1 cellular context compared by ENCODE assay signal in the genomic region with DNA sequence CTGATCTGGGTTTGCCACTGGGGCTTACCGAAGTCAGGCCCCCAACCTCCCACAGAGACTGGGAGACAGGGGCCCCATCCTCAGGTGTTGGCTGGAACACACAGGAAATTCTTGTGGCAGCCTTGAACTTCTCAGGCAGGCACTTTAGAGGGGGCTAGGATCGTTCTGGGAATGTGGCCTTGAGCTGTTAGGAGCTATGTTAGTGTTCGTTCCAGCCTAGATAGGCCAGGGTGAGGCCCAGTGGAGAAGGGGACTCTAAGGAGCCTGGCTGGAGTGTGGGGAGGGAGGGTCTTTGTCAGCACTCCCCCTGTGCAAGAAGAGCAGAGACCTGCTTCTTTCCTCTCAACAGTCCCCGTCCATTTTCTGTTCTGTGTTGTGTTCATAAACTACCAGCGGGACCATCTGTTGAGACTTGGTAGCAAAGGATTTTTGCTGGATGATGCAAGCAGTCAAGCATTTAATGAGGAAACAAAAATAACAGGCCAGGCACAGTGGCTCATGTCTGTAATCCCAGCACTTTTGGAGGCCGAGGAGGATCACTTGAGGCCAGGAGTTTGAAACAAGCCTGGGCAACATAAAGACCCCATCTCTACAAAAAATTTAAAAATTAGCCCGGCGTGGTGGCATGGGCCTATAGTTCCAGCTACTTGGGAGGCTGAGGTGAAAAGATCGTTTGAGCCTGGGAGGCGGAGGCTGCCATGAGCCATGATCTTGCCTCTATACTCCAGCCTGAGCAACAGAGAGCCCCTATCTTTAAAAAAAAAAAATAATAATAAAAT.
TF ChIP-seq lines count a peak whose summit lies in the region.

No MANE protein-coding gene starts in this region.

TF ChIP-seq in K562, 482 proteins besides CTCF, POLR2A, EP300 and RAD21 (continued from another document and continues in another):
- TF ChIP-seq ZNF354B (CRISPR knock-in tag; IDR thresholded peaks at IDR 0.05), result peak; percentile 85
- no peak for TF ChIP-seq HNRNPL (IDR thresholded peaks at IDR 0.05; ENCODE audit: low read depth, low read length)
- 0 out of 2 replicates have a peak, but pooled peaks have one; percentile 52 for TF ChIP-seq JUNB (CRISPR knock-in tag; conservative IDR thresholded peaks at IDR 0.05)
- peak; percentile 41; the same call in 1 of the 2 replicates for TF ChIP-seq SREBF1 (IDR thresholded peaks at IDR 0.05; ENCODE audit: borderline replicate concordance, low read depth, low read length)
- TF ChIP-seq ZNF280B (CRISPR knock-in tag; IDR thresholded peaks at IDR 0.05), result 0 out of 2 replicates have a peak, but pooled peaks have one; percentile 35
- TF ChIP-seq, protein P1, sequence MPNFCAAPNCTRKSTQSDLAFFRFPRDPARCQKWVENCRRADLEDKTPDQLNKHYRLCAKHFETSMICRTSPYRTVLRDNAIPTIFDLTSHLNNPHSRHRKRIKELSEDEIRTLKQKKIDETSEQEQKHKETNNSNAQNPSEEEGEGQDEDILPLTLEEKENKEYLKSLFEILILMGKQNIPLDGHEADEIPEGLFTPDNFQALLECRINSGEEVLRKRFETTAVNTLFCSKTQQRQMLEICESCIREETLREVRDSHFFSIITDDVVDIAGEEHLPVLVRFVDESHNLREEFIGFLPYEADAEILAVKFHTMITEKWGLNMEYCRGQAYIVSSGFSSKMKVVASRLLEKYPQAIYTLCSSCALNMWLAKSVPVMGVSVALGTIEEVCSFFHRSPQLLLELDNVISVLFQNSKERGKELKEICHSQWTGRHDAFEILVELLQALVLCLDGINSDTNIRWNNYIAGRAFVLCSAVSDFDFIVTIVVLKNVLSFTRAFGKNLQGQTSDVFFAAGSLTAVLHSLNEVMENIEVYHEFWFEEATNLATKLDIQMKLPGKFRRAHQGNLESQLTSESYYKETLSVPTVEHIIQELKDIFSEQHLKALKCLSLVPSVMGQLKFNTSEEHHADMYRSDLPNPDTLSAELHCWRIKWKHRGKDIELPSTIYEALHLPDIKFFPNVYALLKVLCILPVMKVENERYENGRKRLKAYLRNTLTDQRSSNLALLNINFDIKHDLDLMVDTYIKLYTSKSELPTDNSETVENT (CRISPR knock-in tag; IDR thresholded peaks at IDR 0.05), result no peak
- TF ChIP-seq ARNT (IDR thresholded peaks at IDR 0.05), result no peak
- TF ChIP-seq, protein P2, sequence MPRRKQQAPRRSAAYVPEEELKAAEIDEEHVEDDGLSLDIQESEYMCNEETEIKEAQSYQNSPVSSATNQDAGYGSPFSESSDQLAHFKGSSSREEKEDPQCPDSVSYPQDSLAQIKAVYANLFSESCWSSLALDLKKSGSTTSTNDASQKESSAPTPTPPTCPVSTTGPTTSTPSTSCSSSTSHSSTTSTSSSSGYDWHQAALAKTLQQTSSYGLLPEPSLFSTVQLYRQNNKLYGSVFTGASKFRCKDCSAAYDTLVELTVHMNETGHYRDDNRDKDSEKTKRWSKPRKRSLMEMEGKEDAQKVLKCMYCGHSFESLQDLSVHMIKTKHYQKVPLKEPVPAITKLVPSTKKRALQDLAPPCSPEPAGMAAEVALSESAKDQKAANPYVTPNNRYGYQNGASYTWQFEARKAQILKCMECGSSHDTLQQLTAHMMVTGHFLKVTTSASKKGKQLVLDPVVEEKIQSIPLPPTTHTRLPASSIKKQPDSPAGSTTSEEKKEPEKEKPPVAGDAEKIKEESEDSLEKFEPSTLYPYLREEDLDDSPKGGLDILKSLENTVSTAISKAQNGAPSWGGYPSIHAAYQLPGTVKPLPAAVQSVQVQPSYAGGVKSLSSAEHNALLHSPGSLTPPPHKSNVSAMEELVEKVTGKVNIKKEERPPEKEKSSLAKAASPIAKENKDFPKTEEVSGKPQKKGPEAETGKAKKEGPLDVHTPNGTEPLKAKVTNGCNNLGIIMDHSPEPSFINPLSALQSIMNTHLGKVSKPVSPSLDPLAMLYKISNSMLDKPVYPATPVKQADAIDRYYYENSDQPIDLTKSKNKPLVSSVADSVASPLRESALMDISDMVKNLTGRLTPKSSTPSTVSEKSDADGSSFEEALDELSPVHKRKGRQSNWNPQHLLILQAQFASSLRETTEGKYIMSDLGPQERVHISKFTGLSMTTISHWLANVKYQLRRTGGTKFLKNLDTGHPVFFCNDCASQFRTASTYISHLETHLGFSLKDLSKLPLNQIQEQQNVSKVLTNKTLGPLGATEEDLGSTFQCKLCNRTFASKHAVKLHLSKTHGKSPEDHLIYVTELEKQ (CRISPR knock-in tag; IDR thresholded peaks at IDR 0.05), result 0 out of 2 replicates have a peak, but pooled peaks have one; percentile 60
- TF ChIP-seq ZFP1 (CRISPR knock-in tag; IDR thresholded peaks at IDR 0.05), result peak; percentile 63; the same call in 1 of the 2 replicates
- TF ChIP-seq TRIM28 (IDR thresholded peaks at IDR 0.05), result no peak
- TF ChIP-seq, protein P3, sequence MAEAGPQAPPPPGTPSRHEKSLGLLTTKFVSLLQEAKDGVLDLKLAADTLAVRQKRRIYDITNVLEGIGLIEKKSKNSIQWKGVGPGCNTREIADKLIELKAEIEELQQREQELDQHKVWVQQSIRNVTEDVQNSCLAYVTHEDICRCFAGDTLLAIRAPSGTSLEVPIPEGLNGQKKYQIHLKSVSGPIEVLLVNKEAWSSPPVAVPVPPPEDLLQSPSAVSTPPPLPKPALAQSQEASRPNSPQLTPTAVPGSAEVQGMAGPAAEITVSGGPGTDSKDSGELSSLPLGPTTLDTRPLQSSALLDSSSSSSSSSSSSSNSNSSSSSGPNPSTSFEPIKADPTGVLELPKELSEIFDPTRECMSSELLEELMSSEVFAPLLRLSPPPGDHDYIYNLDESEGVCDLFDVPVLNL (CRISPR knock-in tag; IDR thresholded peaks at IDR 0.05; ENCODE audit: low read depth), result no peak
- TF ChIP-seq FOXM1 (IDR thresholded peaks at IDR 0.05; ENCODE audit: low read depth), result no peak
- no peak for TF ChIP-seq FOXM1 (CRISPR knock-in tag; IDR thresholded peaks at IDR 0.05; ENCODE audit: low read depth)
- TF ChIP-seq THRAP3 (IDR thresholded peaks at IDR 0.05; ENCODE audit: borderline replicate concordance), result no peak
- no peak for TF ChIP-seq PURB (CRISPR knock-in tag; IDR thresholded peaks at IDR 0.05; ENCODE audit: low read depth)
- TF ChIP-seq SNIP1 (IDR thresholded peaks at IDR 0.05; ENCODE audit: low read depth), result no peak
- TF ChIP-seq, protein P4, sequence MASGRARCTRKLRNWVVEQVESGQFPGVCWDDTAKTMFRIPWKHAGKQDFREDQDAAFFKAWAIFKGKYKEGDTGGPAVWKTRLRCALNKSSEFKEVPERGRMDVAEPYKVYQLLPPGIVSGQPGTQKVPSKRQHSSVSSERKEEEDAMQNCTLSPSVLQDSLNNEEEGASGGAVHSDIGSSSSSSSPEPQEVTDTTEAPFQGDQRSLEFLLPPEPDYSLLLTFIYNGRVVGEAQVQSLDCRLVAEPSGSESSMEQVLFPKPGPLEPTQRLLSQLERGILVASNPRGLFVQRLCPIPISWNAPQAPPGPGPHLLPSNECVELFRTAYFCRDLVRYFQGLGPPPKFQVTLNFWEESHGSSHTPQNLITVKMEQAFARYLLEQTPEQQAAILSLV (tag; IDR thresholded peaks at IDR 0.05), result peak; percentile 68; the same call in 1 of the 2 replicates
- TF ChIP-seq ZFP30 (CRISPR knock-in tag; IDR thresholded peaks at IDR 0.05; ENCODE audit: borderline replicate concordance), result peak; percentile 85
- no peak for TF ChIP-seq PRPF4 (IDR thresholded peaks at IDR 0.05; ENCODE audit: insufficient read depth, low read depth, low read length, poor library complexity, severe bottlenecking)
- TF ChIP-seq MTA3 (IDR thresholded peaks at IDR 0.05; ENCODE audit: borderline replicate concordance), result no peak
- no peak for TF ChIP-seq HNRNPH1 (optimal IDR thresholded peaks at IDR 0.05; ENCODE audit: low read depth, low read length)
- peak; percentile 78; the same call in 1 of the 2 replicates for TF ChIP-seq BCL6 (CRISPR knock-in tag; IDR thresholded peaks at IDR 0.05)
- TF ChIP-seq, protein P5, sequence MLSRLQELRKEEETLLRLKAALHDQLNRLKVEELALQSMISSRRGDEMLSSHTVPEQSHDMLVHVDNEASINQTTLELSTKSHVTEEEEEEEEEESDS (CRISPR knock-in tag; IDR thresholded peaks at IDR 0.05), result no peak
- no peak for TF ChIP-seq ZNF740 (CRISPR knock-in tag; IDR thresholded peaks at IDR 0.05)
- peak in 1 of 2 experiments; percentile 74; a peak in 2 of 4 replicates for TF ChIP-seq ZNF740 (tag; IDR thresholded peaks at IDR 0.05)
- TF ChIP-seq STAT5A (IDR thresholded peaks at IDR 0.05; ENCODE audit: borderline replicate concordance, low read length), result no peak
- no peak for TF ChIP-seq ZNF444 (CRISPR knock-in tag; IDR thresholded peaks at IDR 0.05)
- 0 out of 2 replicates have a peak, but pooled peaks have one; percentile 62 for TF ChIP-seq ZNF696 (CRISPR knock-in tag; conservative IDR thresholded peaks at IDR 0.05)
- no peak for TF ChIP-seq NR1H2 (CRISPR knock-in tag; IDR thresholded peaks at IDR 0.05)
- TF ChIP-seq HSF4 (CRISPR knock-in tag; IDR thresholded peaks at IDR 0.05; ENCODE audit: borderline replicate concordance), result peak; percentile 71; the same call in 1 of the 2 replicates
- peak; percentile 79 for TF ChIP-seq JUND (IDR thresholded peaks at IDR 0.05; ENCODE audit: borderline replicate concordance, low read depth, low read length)
- TF ChIP-seq JUND (tag; IDR thresholded peaks at IDR 0.05; ENCODE audit: borderline replicate concordance, low read depth, low read length), result no peak
- TF ChIP-seq JUN (IDR thresholded peaks at IDR 0.05; ENCODE audit: borderline replicate concordance, low read depth, low read length), result peak; percentile 73
- TF ChIP-seq JUN (CRISPR knock-in tag; IDR thresholded peaks at IDR 0.05; ENCODE audit: borderline replicate concordance), result no peak
- peak; percentile 76; the same call in 1 of the 2 replicates for TF ChIP-seq KLF6 (CRISPR knock-in tag; IDR thresholded peaks at IDR 0.05; ENCODE audit: borderline replicate concordance)
- TF ChIP-seq GTF2F1 (IDR thresholded peaks at IDR 0.05; ENCODE audit: low read depth, low read length), result peak; percentile 73; the same call in 1 of the 2 replicates
- TF ChIP-seq CC2D1A (IDR thresholded peaks at IDR 0.05), result no peak
- TF ChIP-seq ZNF133 (CRISPR knock-in tag; IDR thresholded peaks at IDR 0.05), result peak; percentile 93
- TF ChIP-seq GTF3C2 (IDR thresholded peaks at IDR 0.05; ENCODE audit: borderline replicate concordance, extremely low read depth, insufficient read length), result no peak
- peak; percentile 78 for TF ChIP-seq ZNF586 (CRISPR knock-in tag; conservative IDR thresholded peaks at IDR 0.05)
- TF ChIP-seq RB1 (IDR thresholded peaks at IDR 0.05; ENCODE audit: low read depth), result no peak
- TF ChIP-seq MCM2 (IDR thresholded peaks at IDR 0.05; ENCODE audit: low read depth), result no peak
- no peak for TF ChIP-seq CREBBP (IDR thresholded peaks at IDR 0.05; ENCODE audit: low read depth, low read length)
- TF ChIP-seq NCOA6 (IDR thresholded peaks at IDR 0.05), result no peak
- TF ChIP-seq VEZF1 (CRISPR knock-in tag; IDR thresholded peaks at IDR 0.05), result no peak
- TF ChIP-seq, protein P6, sequence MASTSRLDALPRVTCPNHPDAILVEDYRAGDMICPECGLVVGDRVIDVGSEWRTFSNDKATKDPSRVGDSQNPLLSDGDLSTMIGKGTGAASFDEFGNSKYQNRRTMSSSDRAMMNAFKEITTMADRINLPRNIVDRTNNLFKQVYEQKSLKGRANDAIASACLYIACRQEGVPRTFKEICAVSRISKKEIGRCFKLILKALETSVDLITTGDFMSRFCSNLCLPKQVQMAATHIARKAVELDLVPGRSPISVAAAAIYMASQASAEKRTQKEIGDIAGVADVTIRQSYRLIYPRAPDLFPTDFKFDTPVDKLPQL (IDR thresholded peaks at IDR 0.05; ENCODE audit: extremely low read depth, insufficient read length), result no peak
